Comparison of ENCODE assay signal across 8 cellular contexts in the genomic region with DNA sequence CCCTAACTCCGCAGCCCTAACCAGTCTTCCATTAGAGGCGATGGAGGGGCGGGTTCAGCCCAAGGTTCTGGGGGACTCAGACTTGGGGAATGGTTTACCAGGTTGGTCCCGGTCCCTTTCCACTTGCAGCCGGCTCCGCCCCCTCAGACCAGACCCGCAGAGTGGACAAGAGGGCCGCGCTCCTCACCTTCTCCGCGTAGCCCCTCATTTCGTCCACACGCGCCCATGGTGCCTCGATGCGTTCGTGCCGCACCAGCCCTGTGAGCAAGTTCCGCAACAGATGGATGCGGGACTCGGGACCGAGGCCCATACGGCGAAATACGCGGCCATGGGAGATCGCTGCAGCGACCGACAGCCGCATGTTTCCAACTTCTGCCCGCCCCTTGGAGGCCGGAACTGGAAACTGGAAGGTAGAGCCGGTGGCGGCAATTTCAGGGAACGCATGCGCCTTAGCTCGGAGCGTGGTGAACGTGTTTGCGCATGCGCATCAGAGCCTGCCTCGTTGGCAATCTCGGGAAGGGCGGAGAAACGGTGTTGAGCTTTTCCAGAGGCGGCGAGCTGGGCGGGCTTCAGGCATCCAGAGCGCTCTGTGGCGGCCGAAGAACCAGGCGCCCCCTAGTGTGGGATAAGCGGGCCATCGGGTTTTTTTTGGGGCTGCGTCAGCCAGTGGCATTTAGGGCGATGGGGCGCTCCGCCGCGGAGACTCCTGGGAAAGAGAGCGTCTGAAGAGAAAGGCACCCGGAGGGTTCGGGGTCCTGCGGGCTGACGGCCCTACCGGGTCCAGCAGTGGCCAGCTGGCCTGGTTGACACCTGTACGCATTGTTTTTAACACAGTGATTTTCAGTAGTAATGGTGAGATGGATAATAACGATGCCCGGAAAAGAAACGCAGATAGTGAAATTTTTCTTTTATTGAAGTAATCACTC. TPM values are rescaled to one million over a fixed set of nuclear protein-coding genes. Genes with fewer than 3 reads are reported as not detected.
DNase-seq lines count a peak whose midpoint lies in the region; ATAC-seq and TF ChIP-seq lines count a peak whose summit lies in the region.

TSS of gene MRPL17 (minus strand) at position 405 of the 926 bp plus-strand sequence. CDS start at position 361, 44 bp downstream.

- H3K4me3 ChIP-seq in PC-9 = peak within 1 kb of the TSS; percentile 88
- peak within 1 kb of the TSS; percentile 97 for H3K4me3 ChIP-seq in epithelial cell of proximal tubule (ENCODE audit: low read depth, low read length)

- peaks cover 23% of the 10 kb centered on the region for H3K79me2 ChIP-seq in PC-9 (ENCODE audit: low read depth)

- no peaks in the 10 kb centered on the region for H3K9me3 ChIP-seq in PC-9 (ENCODE audit: insufficient read depth, low read depth)

- intact Hi-C loops in PC-9 (cut with micrococcal nuclease; ENCODE audit: unreplicated experiment) = loop anchor here (1.0 to 5.0 kb wide), 3 partner anchors 71 to 291 kb away; partner anchors contain the start of genes SMPD1 and TAF10

- POLR2A ChIA-PET in PC-9 (lab: Charles Lee; ENCODE audit: unreplicated experiment) = interaction anchor here (0.6 to 1.0 kb wide), 6 partner anchors 70 to 669 kb away, joined by 5 to 8 read pairs (median 8); partner anchors contain the start of gene TAF10

- peak within 1 kb of the TSS; percentile 43 for H3K27ac ChIP-seq in PC-9

- H3K9me2 ChIP-seq in PC-9 (ENCODE audit: insufficient read depth) = no peaks in the 10 kb centered on the region

- DNase-seq in DMS79 (lab: John Stamatoyannopoulos, UW) (peak; percentile 96), KBM-7 (peak; percentile 99), PC-9 (peak; percentile 89 to 95), epithelial cell of proximal tubule (ENCODE audit: low read depth) (peak; percentile 81), mucosa of gallbladder (ENCODE audit: low spot score) (peak; percentile 100)
- DNase-seq in activated T-cell treated with anti-CD3 and anti-CD28 coated beads, Interleukin-2, amount 50 U/mL, for 1 hour = peak; percentile 97
- peak; percentile 97 to 98 for DNase-seq in stimulated activated CD8-positive, alpha-beta memory T cell treated with anti-CD3 and anti-CD28 coated beads, Interleukin-4, amount 100 ng/mL, for 4 hours (ENCODE audit: low read depth in 2 of 2, low spot score in 1 of 2)

- TF ChIP-seq CTCF in PC-9 (conservative IDR thresholded peaks at IDR 0.05) (peak; percentile 76), epithelial cell of proximal tubule (conservative IDR thresholded peaks at IDR 0.05; ENCODE audit: low read depth, low read length) (peak; percentile 84)

- 0 out of 2 replicates have a peak, but pooled peaks cover 5% of the 10 kb centered on the region for H3F3A ChIP-seq in PC-9 (ENCODE audit: insufficient read depth, low read depth)

- peaks cover 10% of the 10 kb centered on the region for H3K4me1 ChIP-seq in PC-9 (replicated peaks; ENCODE audit: insufficient read depth)

- no TSS peak for BruUV-seq in PC-9 (replicated peaks; lab: Mats Ljungman, UMichigan)

- peaks cover 6% of the 10 kb centered on the region; the same call in 1 of the 2 replicates for H3K36me3 ChIP-seq in PC-9 (ENCODE audit: low read depth)

- H4K20me1 ChIP-seq in PC-9 (ENCODE audit: insufficient read depth) = no peaks in the 10 kb centered on the region

- H3K27me3 ChIP-seq in PC-9 (ENCODE audit: insufficient read depth, low read depth) = no peaks in the 10 kb centered on the region

- peak; percentile 94 for ATAC-seq in GM21717 (IDR thresholded peaks at IDR 0.05; ENCODE audit: unreplicated experiment)

- H3K4me2 ChIP-seq in PC-9 = peak within 1 kb of the TSS; percentile 82

- CTCF ChIA-PET in PC-9 (lab: Charles Lee) = interaction anchor here (1.0 to 1.1 kb wide), 3 partner anchors 79 to 304 kb away, joined by 4 to 6 read pairs (median 4); no protein-coding TSS in a partner anchor

- in situ Hi-C loops in KBM-7 (cut with MboI; ENCODE audit: low pct_unique_long_range_greater_than_20kb, low sequenced_read_pairs) = no loop called here

- H2AFZ ChIP-seq in PC-9 = peak within 1 kb of the TSS; percentile 92

RNA-seq across cellular contexts. Expression of gene MRPL17, which starts in this region (rescaled TPM):
- 35.5 and 42.4 TPM in 2 replicates for total RNA-seq in PC-9 (2021)
- total RNA-seq in epithelial cell of proximal tubule = 44.7 and 62.6 TPM in 2 replicates
- 38.5 TPM for total RNA-seq in mucosa of gallbladder

Comparison
In these comparisons a context has a peak if more than half of its experiments do, and no peak if none do; other contexts are left out.
1. Peak in every context shown above with its lines: DNase-seq, ATAC-seq, H3K4me3 ChIP-seq and H3K27ac ChIP-seq.